Comparison of ENCODE assay signal across 1 cellular context in the genomic region with DNA sequence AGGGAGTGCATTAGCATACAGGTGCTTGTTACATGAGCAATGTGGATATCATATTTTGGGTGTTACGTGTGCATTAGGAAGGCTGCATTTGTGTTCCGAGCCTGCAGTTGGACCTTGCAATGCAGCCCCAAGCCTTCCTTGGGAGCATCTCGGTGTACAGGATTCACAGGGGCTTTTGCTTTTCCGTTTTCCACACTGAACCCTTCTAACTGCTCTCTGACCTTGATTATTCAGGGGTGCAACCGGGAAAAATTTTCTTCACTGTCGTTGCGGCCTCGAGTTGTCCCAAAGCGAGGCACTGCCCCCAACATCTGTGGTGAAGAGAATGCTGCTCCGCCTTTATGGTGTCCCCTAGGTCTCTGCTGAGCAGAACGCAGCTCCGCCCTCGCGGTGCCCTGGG.
TF ChIP-seq lines count a peak whose summit lies in the region.

No MANE protein-coding gene starts in this region.

TF ChIP-seq in GM23338, 12 proteins besides CTCF, POLR2A, EP300 and RAD21:
- TF ChIP-seq, protein P1, sequence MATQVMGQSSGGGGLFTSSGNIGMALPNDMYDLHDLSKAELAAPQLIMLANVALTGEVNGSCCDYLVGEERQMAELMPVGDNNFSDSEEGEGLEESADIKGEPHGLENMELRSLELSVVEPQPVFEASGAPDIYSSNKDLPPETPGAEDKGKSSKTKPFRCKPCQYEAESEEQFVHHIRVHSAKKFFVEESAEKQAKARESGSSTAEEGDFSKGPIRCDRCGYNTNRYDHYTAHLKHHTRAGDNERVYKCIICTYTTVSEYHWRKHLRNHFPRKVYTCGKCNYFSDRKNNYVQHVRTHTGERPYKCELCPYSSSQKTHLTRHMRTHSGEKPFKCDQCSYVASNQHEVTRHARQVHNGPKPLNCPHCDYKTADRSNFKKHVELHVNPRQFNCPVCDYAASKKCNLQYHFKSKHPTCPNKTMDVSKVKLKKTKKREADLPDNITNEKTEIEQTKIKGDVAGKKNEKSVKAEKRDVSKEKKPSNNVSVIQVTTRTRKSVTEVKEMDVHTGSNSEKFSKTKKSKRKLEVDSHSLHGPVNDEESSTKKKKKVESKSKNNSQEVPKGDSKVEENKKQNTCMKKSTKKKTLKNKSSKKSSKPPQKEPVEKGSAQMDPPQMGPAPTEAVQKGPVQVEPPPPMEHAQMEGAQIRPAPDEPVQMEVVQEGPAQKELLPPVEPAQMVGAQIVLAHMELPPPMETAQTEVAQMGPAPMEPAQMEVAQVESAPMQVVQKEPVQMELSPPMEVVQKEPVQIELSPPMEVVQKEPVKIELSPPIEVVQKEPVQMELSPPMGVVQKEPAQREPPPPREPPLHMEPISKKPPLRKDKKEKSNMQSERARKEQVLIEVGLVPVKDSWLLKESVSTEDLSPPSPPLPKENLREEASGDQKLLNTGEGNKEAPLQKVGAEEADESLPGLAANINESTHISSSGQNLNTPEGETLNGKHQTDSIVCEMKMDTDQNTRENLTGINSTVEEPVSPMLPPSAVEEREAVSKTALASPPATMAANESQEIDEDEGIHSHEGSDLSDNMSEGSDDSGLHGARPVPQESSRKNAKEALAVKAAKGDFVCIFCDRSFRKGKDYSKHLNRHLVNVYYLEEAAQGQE (IDR thresholded peaks at IDR 0.05; ENCODE audit: unreplicated experiment): no peak
- TF ChIP-seq, protein P2, sequence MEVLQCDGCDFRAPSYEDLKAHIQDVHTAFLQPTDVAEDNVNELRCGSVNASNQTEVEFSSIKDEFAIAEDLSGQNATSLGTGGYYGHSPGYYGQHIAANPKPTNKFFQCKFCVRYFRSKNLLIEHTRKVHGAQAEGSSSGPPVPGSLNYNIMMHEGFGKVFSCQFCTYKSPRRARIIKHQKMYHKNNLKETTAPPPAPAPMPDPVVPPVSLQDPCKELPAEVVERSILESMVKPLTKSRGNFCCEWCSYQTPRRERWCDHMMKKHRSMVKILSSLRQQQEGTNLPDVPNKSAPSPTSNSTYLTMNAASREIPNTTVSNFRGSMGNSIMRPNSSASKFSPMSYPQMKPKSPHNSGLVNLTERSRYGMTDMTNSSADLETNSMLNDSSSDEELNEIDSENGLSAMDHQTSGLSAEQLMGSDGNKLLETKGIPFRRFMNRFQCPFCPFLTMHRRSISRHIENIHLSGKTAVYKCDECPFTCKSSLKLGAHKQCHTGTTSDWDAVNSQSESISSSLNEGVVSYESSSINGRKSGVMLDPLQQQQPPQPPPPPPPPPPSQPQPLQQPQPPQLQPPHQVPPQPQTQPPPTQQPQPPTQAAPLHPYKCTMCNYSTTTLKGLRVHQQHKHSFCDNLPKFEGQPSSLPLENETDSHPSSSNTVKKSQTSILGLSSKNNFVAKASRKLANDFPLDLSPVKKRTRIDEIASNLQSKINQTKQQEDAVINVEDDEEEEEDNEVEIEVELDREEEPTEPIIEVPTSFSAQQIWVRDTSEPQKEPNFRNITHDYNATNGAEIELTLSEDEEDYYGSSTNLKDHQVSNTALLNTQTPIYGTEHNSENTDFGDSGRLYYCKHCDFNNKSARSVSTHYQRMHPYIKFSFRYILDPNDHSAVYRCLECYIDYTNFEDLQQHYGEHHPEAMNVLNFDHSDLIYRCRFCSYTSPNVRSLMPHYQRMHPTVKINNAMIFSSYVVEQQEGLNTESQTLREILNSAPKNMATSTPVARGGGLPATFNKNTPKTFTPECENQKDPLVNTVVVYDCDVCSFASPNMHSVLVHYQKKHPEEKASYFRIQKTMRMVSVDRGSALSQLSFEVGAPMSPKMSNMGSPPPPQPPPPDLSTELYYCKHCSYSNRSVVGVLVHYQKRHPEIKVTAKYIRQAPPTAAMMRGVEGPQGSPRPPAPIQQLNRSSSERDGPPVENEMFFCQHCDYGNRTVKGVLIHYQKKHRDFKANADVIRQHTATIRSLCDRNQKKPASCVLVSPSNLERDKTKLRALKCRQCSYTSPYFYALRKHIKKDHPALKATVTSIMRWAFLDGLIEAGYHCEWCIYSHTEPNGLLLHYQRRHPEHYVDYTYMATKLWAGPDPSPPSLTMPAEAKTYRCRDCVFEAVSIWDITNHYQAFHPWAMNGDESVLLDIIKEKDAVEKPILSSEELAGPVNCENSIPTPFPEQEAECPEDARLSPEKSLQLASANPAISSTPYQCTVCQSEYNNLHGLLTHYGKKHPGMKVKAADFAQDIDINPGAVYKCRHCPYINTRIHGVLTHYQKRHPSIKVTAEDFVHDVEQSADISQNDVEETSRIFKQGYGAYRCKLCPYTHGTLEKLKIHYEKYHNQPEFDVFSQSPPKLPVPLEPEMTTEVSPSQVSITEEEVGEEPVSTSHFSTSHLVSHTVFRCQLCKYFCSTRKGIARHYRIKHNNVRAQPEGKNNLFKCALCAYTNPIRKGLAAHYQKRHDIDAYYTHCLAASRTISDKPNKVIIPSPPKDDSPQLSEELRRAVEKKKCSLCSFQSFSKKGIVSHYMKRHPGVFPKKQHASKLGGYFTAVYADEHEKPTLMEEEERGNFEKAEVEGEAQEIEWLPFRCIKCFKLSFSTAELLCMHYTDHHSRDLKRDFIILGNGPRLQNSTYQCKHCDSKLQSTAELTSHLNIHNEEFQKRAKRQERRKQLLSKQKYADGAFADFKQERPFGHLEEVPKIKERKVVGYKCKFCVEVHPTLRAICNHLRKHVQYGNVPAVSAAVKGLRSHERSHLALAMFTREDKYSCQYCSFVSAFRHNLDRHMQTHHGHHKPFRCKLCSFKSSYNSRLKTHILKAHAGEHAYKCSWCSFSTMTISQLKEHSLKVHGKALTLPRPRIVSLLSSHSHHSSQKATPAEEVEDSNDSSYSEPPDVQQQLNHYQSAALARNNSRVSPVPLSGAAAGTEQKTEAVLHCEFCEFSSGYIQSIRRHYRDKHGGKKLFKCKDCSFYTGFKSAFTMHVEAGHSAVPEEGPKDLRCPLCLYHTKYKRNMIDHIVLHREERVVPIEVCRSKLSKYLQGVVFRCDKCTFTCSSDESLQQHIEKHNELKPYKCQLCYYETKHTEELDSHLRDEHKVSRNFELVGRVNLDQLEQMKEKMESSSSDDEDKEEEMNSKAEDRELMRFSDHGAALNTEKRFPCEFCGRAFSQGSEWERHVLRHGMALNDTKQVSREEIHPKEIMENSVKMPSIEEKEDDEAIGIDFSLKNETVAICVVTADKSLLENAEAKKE (CRISPR knock-in tag; IDR thresholded peaks at IDR 0.05): no peak
- no peak for TF ChIP-seq NANOG (IDR thresholded peaks at IDR 0.05; ENCODE audit: borderline replicate concordance)
- TF ChIP-seq, protein P3, sequence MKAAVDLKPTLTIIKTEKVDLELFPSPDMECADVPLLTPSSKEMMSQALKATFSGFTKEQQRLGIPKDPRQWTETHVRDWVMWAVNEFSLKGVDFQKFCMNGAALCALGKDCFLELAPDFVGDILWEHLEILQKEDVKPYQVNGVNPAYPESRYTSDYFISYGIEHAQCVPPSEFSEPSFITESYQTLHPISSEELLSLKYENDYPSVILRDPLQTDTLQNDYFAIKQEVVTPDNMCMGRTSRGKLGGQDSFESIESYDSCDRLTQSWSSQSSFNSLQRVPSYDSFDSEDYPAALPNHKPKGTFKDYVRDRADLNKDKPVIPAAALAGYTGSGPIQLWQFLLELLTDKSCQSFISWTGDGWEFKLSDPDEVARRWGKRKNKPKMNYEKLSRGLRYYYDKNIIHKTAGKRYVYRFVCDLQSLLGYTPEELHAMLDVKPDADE (IDR thresholded peaks at IDR 0.05): no peak
- no peak for TF ChIP-seq POLR2AphosphoS5 (IDR thresholded peaks at IDR 0.05; ENCODE audit: low read depth)
- TF ChIP-seq EZH2phosphoT487 (IDR thresholded peaks at IDR 0.05; ENCODE audit: unreplicated experiment): no peak
- TF ChIP-seq ZNF331 (CRISPR knock-in tag; IDR thresholded peaks at IDR 0.05; ENCODE audit: low read depth): no peak
- TF ChIP-seq CREB1 (CRISPR knock-in tag; IDR thresholded peaks at IDR 0.05; ENCODE audit: low read depth): no peak
- no peak for TF ChIP-seq EZH2 (IDR thresholded peaks at IDR 0.05; ENCODE audit: low read depth, unreplicated experiment)
- TF ChIP-seq JUNB (IDR thresholded peaks at IDR 0.05; ENCODE audit: unreplicated experiment): no peak
- TF ChIP-seq ZNF114 (CRISPR knock-in tag; IDR thresholded peaks at IDR 0.05): no peak
- TF ChIP-seq STAT1 (IDR thresholded peaks at IDR 0.05; ENCODE audit: unreplicated experiment): no peak
